Comparison of ENCODE assay signal across 9 cellular contexts in genomic region chr15:40238481-40238926, GRCh38. TPM values are rescaled to one million over a fixed set of nuclear protein-coding genes. Genes with fewer than 3 reads are reported as not detected.
DNase-seq lines count a peak whose midpoint lies in the region; ATAC-seq and TF ChIP-seq lines count a peak whose summit lies in the region.
"Had no signal": no experiment of that assay in that cellular context is flagged by ENCODE, and none has a peak within 500 bp of the region (broad histone marks: within the 10 kb centered on the region; RNA-seq: fewer than 3 reads in every experiment).

No MANE protein-coding gene starts in this region.

- intact Hi-C loops in stomach (cut with DNase I; ENCODE audit: low total_unique reads), result no loop called here

- no peaks in the 10 kb centered on the region for H3K27me3 Mint-ChIP-seq in WTC11 (ENCODE audit: low read depth)

- DNase-seq in NCI-H2227 (lab: John Stamatoyannopoulos, UW; ENCODE audit: unreplicated experiment) (peak; percentile 34), NCI-H2227 treated with DMSO at 0.1 percent for 48 hours (lab: John Stamatoyannopoulos, UW) (no peak), WTC11 (ENCODE audit: low spot score) (no peak), stomach (peak; percentile 20), KBM-7 (no peak), NAMALWA (ENCODE audit: low spot score) (no peak), cerebellar nuclear complex (lab: John Stamatoyannopoulos, UW) (no peak)

- H3K9me3 ChIP-seq in iPS-18a (ENCODE audit: control insufficient read depth, low read depth, low read length) (no peaks in the 10 kb centered on the region), stomach (no peaks in the 10 kb centered on the region)

- no peak for TF ChIP-seq CTCF in WTC11 (IDR thresholded peaks at IDR 0.05)
- TF ChIP-seq CTCF in stomach (IDR thresholded peaks at IDR 0.05), result no peak

- CTCF ChIA-PET in WTC11 (lab: Charles Lee), result interaction anchor here (0.6 to 7.6 kb wide), 14 partner anchors 13 to 320 kb away, joined by 3 to 153 read pairs (median 12); partner anchors contain the start of genes BUB1B and PLCB2

- peaks cover 12% of the 10 kb centered on the region for H3K27me3 ChIP-seq in iPS-18a (ENCODE audit: control insufficient read depth, insufficient read depth, low read length)
- peaks cover 0 to 33% (median 7%) of the 10 kb centered on the region in 3 donors for H3K27me3 ChIP-seq in stomach

- H3K36me3 Mint-ChIP-seq in WTC11, result no peaks in the 10 kb centered on the region

- H3K9me3 Mint-ChIP-seq in WTC11, result no peaks in the 10 kb centered on the region

- peak overlapping the region; percentile 48 for H3K4me3 Mint-ChIP-seq in WTC11

- in situ Hi-C loops in KBM-7 (cut with MboI; ENCODE audit: low pct_unique_long_range_greater_than_20kb, low sequenced_read_pairs), result no loop called here

- H3K4me1 ChIP-seq in iPS-18a (ENCODE audit: control insufficient read depth, low read depth, low read length) (peaks cover 11% of the 10 kb centered on the region), stomach (peaks cover 10 to 26% (median 13%) of the 10 kb centered on the region in 4 donors)

- H3K27ac Mint-ChIP-seq in WTC11, result no peak overlapping the region

- peaks cover 12% of the 10 kb centered on the region for H3K4me1 Mint-ChIP-seq in WTC11

- peak; percentile 4 for ATAC-seq in WTC11

- peak overlapping the region; percentile 52 for H3K4me3 ChIP-seq in iPS-18a (ENCODE audit: low read length)
- H3K4me3 ChIP-seq in stomach, result peak overlapping the region; percentile 34 to 46 (median 38)

- POLR2A ChIA-PET in WTC11 (lab: Charles Lee), result interaction anchor here (0.8 to 1.8 kb wide), 3 partner anchors 20 to 35 kb away, joined by 4 to 9 read pairs (median 4); no protein-coding TSS in a partner anchor

- H3K36me3 ChIP-seq in iPS-18a (ENCODE audit: control insufficient read depth, low read depth, low read length) (no peaks in the 10 kb centered on the region), stomach (no peaks in the 10 kb centered on the region)

- H3K9ac ChIP-seq in iPS-18a (ENCODE audit: low read length), result peak overlapping the region; percentile 48

- H3K27ac ChIP-seq in iPS-18a (ENCODE audit: low read length), result no peak overlapping the region
- peak overlapping the region in 1 of 5 donors; percentile 30 for H3K27ac ChIP-seq in stomach
- H3K27ac ChIP-seq: C4-2B had no signal

- no peak for TF ChIP-seq EP300 in stomach (IDR thresholded peaks at IDR 0.05)

- no peak for TF ChIP-seq POLR2A in stomach (IDR thresholded peaks at IDR 0.05)

- 25 to 35% (median 31%) methylated on average over 6 of the region's 6 CpGs for WGBS in stomach, 5 donors

TF ChIP-seq in WTC11, 78 proteins besides CTCF, POLR2A, EP300 and RAD21:
- TF ChIP-seq MAX (CRISPR knock-in tag; IDR thresholded peaks at IDR 0.05) (peak; percentile 84; the same call in 1 of the 2 replicates), ZNF423 (CRISPR knock-in tag; IDR thresholded peaks at IDR 0.05) (no peak)

RNA-seq across cellular contexts. Expression of gene PAK6, which starts 0.4 kb away (rescaled TPM):
- total RNA-seq in WTC11 (2021) (8.7 to 11.7 TPM (median 9.6 TPM) in 3 replicates), stomach (10 to 100 TPM in 3 of 5 donors, 1 to 10 TPM in 1, under 1 TPM in 1; under 0.01 to 91.9 (median 16.3) TPM)
- 1 to 10 TPM; 1.8 to 7.7 (median 4.7) TPM for polyA plus RNA-seq in stomach

RNA-seq across cellular contexts. Expression of gene ANKRD63, which starts 44.4 kb away (rescaled TPM):
- 1.2 to 1.7 TPM (median 1.4 TPM) in 3 replicates for total RNA-seq in WTC11 (2021)
- total RNA-seq in stomach, result under 1 TPM in 1 of 5 donors, not detected in 4; 0.37 TPM
- not detected for polyA plus RNA-seq in stomach

Comparison
In these comparisons a context has a peak if more than half of its experiments do, and no peak if none do; other contexts are left out.
1. DNase-seq: peak in NCI-H2227 (single experiment) and stomach (single experiment); none in NCI-H2227 treated with DMSO at 0.1 percent for 48 hours (single experiment), WTC11 (single experiment), KBM-7 (single experiment), NAMALWA (single experiment) and cerebellar nuclear complex (0 of 2).